In the genomic region with DNA sequence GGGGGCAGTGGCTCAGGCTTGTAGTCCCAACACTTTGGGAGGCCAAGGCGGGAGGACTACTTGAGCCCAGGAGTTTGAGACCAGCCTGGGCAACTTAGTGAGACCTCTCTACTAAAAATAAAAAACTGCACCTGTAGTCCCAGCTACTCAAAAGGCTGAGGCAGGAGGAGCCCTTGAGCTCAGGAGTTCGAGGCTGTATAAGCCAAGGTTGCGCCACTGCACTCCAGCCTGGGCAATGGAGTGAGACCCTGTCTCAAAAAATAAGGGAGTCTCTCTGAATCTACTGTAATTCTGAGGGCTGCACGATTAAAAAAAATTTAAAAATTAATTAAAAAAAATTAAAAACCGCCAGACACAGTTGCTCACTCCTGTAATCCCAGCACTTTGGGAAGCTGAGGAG, we compare ENCODE assay signal across 23 cellular contexts. TPM values are rescaled to one million over a fixed set of nuclear protein-coding genes. Genes with fewer than 3 reads are reported as not detected.
DNase-seq lines count a peak whose midpoint lies in the region; ATAC-seq and TF ChIP-seq lines count a peak whose summit lies in the region.
"Had no signal": no experiment of that assay in that cellular context is flagged by ENCODE, and none has a peak within 500 bp of the region (broad histone marks: within the 10 kb centered on the region; RNA-seq: fewer than 3 reads in every experiment).

No MANE protein-coding gene starts in this region.

- peaks cover 4% of the 10 kb centered on the region for H3K36me3 Mint-ChIP-seq in endodermal cell (ENCODE audit: low read depth)

- no peaks in the 10 kb centered on the region for H3K27me3 ChIP-seq in Loucy (ENCODE audit: insufficient read depth, low read length, poor library complexity, severe bottlenecking)
- H3K27me3 ChIP-seq in endodermal cell (ENCODE audit: control insufficient read depth, insufficient read depth, low read length, poor library complexity, severe bottlenecking): no peaks in the 10 kb centered on the region
- H3K27me3 ChIP-seq: BE2C, BLaER1 had no signal

- CTCF ChIA-PET in HEK293 (lab: Yijun Ruan, JAX): no interaction called here

- peaks cover 2% of the 10 kb centered on the region for H3K4me1 Mint-ChIP-seq in endodermal cell

- H3K36me3 ChIP-seq in HEK293 (ENCODE audit: control insufficient read depth in 2 of 2, insufficient read depth in 1 of 2, low read length in 2 of 2): peaks cover 0 to 11% of the 10 kb centered on the region in 2 experiments; a peak in 2 of 3 replicates
- H3K36me3 ChIP-seq in Loucy (ENCODE audit: insufficient read depth, low read length): no peaks in the 10 kb centered on the region
- peaks cover 5% of the 10 kb centered on the region for H3K36me3 ChIP-seq in endodermal cell (ENCODE audit: control insufficient read depth, insufficient read depth, low read length)
- H3K36me3 ChIP-seq: BE2C had no signal

- ATAC-seq in GM21423 (IDR thresholded peaks at IDR 0.05; ENCODE audit: unreplicated experiment): no peak
- ATAC-seq: GM12878 had no signal

- no peak overlapping the region for H3K9ac ChIP-seq in Loucy (ENCODE audit: low read depth, low read length, poor library complexity, severe bottlenecking)
- H3K9ac ChIP-seq in endodermal cell (ENCODE audit: extremely low read depth, low read length, poor library complexity, severe bottlenecking): no peak overlapping the region
- H3K9ac ChIP-seq: BLaER1 had no signal

- no peaks in the 10 kb centered on the region for H3K27me3 Mint-ChIP-seq in endodermal cell (ENCODE audit: insufficient read depth)
- H3K27me3 Mint-ChIP-seq: CD4-positive, CD25-positive, alpha-beta regulatory T cell had no signal

- H4K20me1 ChIP-seq in Loucy (ENCODE audit: insufficient read depth, low read length, poor library complexity, severe bottlenecking): peaks cover 34% of the 10 kb centered on the region

- H3K27ac ChIP-seq in HEK293 (ENCODE audit: extremely low read depth, low read depth, low read length) (no peak overlapping the region), endodermal cell (ENCODE audit: low read depth, low read length) (no peak overlapping the region)
- H3K27ac ChIP-seq: BLaER1 had no signal

- TF ChIP-seq CTCF in HEK293 (tag by site-specific recombination; IDR thresholded peaks at IDR 0.05): no peak
- TF ChIP-seq CTCF in Loucy (conservative IDR thresholded peaks at IDR 0.05; ENCODE audit: low read length): no peak
- TF ChIP-seq CTCF in endodermal cell (conservative IDR thresholded peaks at IDR 0.05): no peak

- no peaks in the 10 kb centered on the region for H3F3A ChIP-seq in Loucy (ENCODE audit: low read depth)

- peaks cover 75% of the 10 kb centered on the region for H3K79me2 ChIP-seq in Loucy (ENCODE audit: insufficient read depth, low read length)

- H3K27ac Mint-ChIP-seq in endodermal cell: no peak overlapping the region
- H3K27ac Mint-ChIP-seq: CD14-positive monocyte; CD4-positive, alpha-beta memory T cell; CD4-positive, CD25-positive, alpha-beta regulatory T cell had no signal

- peak; percentile 33 for DNase-seq in endodermal cell
- no peak for DNase-seq in OCI-M2 (lab: John Stamatoyannopoulos, UW; ENCODE audit: unreplicated experiment)
- DNase-seq: 8988T; ACHN; BE2C; C1 segment of cervical spinal cord; CD4-positive, alpha-beta memory T cell; CD4-positive, CD25-positive, alpha-beta regulatory T cell; CD8-positive, alpha-beta memory T cell; COR-L47; DMS 273 treated with DMSO at 0.1 percent for 48 hours; DMS153; DMS53; DMS79; DND-41; EL; GDM1 had no signal

- H3K9me3 Mint-ChIP-seq in endodermal cell: no peaks in the 10 kb centered on the region
- H3K9me3 Mint-ChIP-seq: CD14-positive monocyte; CD4-positive, alpha-beta memory T cell; CD4-positive, CD25-positive, alpha-beta regulatory T cell; CD8-positive, alpha-beta memory T cell had no signal

- WGBS in endodermal cell (ENCODE audit: insufficient coverage in 1 of 2, insufficient read length in 1 of 2), 2 experiments: 83 to 97% methylated on average over 3 to 5 of the region's 5 CpGs

- peak overlapping the region; percentile 53 for H3K4me2 ChIP-seq in Loucy (ENCODE audit: low read depth, low read length, poor library complexity, severe bottlenecking)
- H3K4me2 ChIP-seq: BLaER1 had no signal

- H3K4me3 ChIP-seq in HEK293 (ENCODE audit: low read depth, low read length) (no peak overlapping the region), Loucy (ENCODE audit: low read length, poor library complexity, severe bottlenecking) (peak overlapping the region; percentile 15), endodermal cell (ENCODE audit: low read length) (no peak overlapping the region)
- H3K4me3 ChIP-seq: BLaER1, GM12878 had no signal

- H3K4me3 Mint-ChIP-seq in endodermal cell: no peak overlapping the region
- H3K4me3 Mint-ChIP-seq: CD14-positive monocyte; CD4-positive, CD25-positive, alpha-beta regulatory T cell had no signal

- no peak overlapping the region for H2AFZ ChIP-seq in Loucy (ENCODE audit: low read length)

- H3K9me3 ChIP-seq in HEK293 (ENCODE audit: control insufficient read depth, insufficient read depth, low read depth, low read length) (no peaks in the 10 kb centered on the region), Loucy (ENCODE audit: insufficient read depth, low read depth, low read length) (no peaks in the 10 kb centered on the region), endodermal cell (ENCODE audit: control insufficient read depth, low read length) (no peaks in the 10 kb centered on the region)
- H3K9me3 ChIP-seq: BE2C, BLaER1 had no signal

- no peaks in the 10 kb centered on the region for H3K4me1 ChIP-seq in HEK293 (ENCODE audit: control insufficient read depth, insufficient read depth, low read length)
- peaks cover 43% of the 10 kb centered on the region for H3K4me1 ChIP-seq in Loucy (ENCODE audit: insufficient read depth, low read length, poor library complexity, severe bottlenecking)
- no peaks in the 10 kb centered on the region for H3K4me1 ChIP-seq in endodermal cell (ENCODE audit: control insufficient read depth, insufficient read depth, low read length)
- H3K4me1 ChIP-seq: BE2C had no signal

- POLR2A ChIA-PET in HEK293 (lab: Yijun Ruan, JAX): no interaction called here

- no peaks in the 10 kb centered on the region for H3K9me2 ChIP-seq in Loucy (replicated peaks; ENCODE audit: low read depth, low read length)

TF ChIP-seq in HEK293, 187 proteins besides CTCF, POLR2A, EP300 and RAD21:
- no peak for TF ChIP-seq HOXD13 (CRISPR knock-in tag; IDR thresholded peaks at IDR 0.05; ENCODE audit: borderline replicate concordance)
- TF ChIP-seq, protein P1, sequence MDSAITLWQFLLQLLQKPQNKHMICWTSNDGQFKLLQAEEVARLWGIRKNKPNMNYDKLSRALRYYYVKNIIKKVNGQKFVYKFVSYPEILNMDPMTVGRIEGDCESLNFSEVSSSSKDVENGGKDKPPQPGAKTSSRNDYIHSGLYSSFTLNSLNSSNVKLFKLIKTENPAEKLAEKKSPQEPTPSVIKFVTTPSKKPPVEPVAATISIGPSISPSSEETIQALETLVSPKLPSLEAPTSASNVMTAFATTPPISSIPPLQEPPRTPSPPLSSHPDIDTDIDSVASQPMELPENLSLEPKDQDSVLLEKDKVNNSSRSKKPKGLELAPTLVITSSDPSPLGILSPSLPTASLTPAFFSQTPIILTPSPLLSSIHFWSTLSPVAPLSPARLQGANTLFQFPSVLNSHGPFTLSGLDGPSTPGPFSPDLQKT (IDR thresholded peaks at IDR 0.05; ENCODE audit: borderline replicate concordance, low read depth, low read length): no peak
- TF ChIP-seq ZNF121 (tag by site-specific recombination; IDR thresholded peaks at IDR 0.05): 0 out of 2 replicates have a peak, but pooled peaks have one; percentile 8
TF ChIP-seq in HEK293: peak in this region for 1.

RNA-seq across cellular contexts. Expression of a gene that starts 3.9 kb away (rescaled TPM):
- total RNA-seq in endodermal cell: 10 to 100 TPM; 18.2 to 19.2 TPM
- 23.8 TPM for polyA plus RNA-seq in endodermal cell (2013, experiment 1 of 2)
- 25.6 TPM for polyA plus RNA-seq in endodermal cell (2013, experiment 2 of 2)

RNA-seq across cellular contexts. Expression of a gene that starts 20.9 kb away (rescaled TPM):
- 10 to 100 TPM; 28.5 to 30.8 TPM for total RNA-seq in endodermal cell
- 38.0 TPM for polyA plus RNA-seq in endodermal cell (2013, experiment 1 of 2)
- polyA plus RNA-seq in endodermal cell (2013, experiment 2 of 2): 30.3 TPM

RNA-seq across cellular contexts. Expression of a gene that starts 43.1 kb away (rescaled TPM):
- 10 to 100 TPM; 18.8 to 21.3 TPM for total RNA-seq in endodermal cell
- polyA plus RNA-seq in endodermal cell (2013, experiment 1 of 2): 8.9 TPM
- polyA plus RNA-seq in endodermal cell (2013, experiment 2 of 2): 9.3 TPM
